8 cellular contexts compared by ENCODE assay signal in genomic region chr12:57459055-57459749, GRCh38. TPM values are rescaled to one million over a fixed set of nuclear protein-coding genes. Genes with fewer than 3 reads are reported as not detected.
DNase-seq lines count a peak whose midpoint lies in the region; ATAC-seq and TF ChIP-seq lines count a peak whose summit lies in the region.

No MANE protein-coding gene starts in this region.

- TF ChIP-seq CTCF in GM12873 (IDR thresholded peaks at IDR 0.05; ENCODE audit: insufficient read depth, low read depth, low read length, missing control alignments) (peak; percentile 97), adrenal gland (IDR thresholded peaks at IDR 0.05) (peak; percentile 89 to 98 (median 94)), left ventricle myocardium inferior (IDR thresholded peaks at IDR 0.05; ENCODE audit: borderline replicate concordance) (peak; percentile 97), upper lobe of right lung (IDR thresholded peaks at IDR 0.05) (peak; percentile 96)

- intact Hi-C loops in adrenal gland (cut with DNase I) = no loop called here
- intact Hi-C loops in left ventricle myocardium inferior (cut with micrococcal nuclease) = loop anchor here (5.0 kb wide), 1 partner anchor 157 kb away; no protein-coding TSS in a partner anchor
- intact Hi-C loops in posterior vena cava (cut with DNase I) = loop anchor here in 1 of 2 donors (5.0 kb wide), 1 partner anchor 152 kb away; no protein-coding TSS in a partner anchor
- intact Hi-C loops in upper lobe of right lung (cut with DNase I) = loop anchor here (10.0 kb wide), 1 partner anchor 194 kb away; no protein-coding TSS in a partner anchor

- TF ChIP-seq POLR2A in adrenal gland (IDR thresholded peaks at IDR 0.05) = peak; percentile 14 to 47

- DNase-seq in NCI-H1417 treated with DMSO at 0.1 percent for 48 hours (lab: John Stamatoyannopoulos, UW) (peak; percentile 77), SW 1271 (lab: John Stamatoyannopoulos, UW) (peak; percentile 83 to 94), adrenal gland (peak; percentile 90 to 97 (median 92)), left ventricle myocardium inferior (peak; percentile 93), posterior vena cava (ENCODE audit: low spot score) (peak; percentile 98), upper lobe of right lung (peak; percentile 96)

- no peaks in the 10 kb centered on the region for H3K36me3 ChIP-seq in adrenal gland (replicated peaks in 1 of 2)
- no peaks in the 10 kb centered on the region for H3K36me3 ChIP-seq in left ventricle myocardium inferior
- H3K36me3 ChIP-seq in upper lobe of right lung = no peaks in the 10 kb centered on the region

- 0 to 1% (median 0%) methylated on average over 11 to 24 of the region's 24 CpGs for WGBS in adrenal gland, 4 donors

- peaks cover 16 to 29% of the 10 kb centered on the region in 2 donors for H3K4me1 ChIP-seq in adrenal gland (replicated peaks in 1 of 2)
- peaks cover 44% of the 10 kb centered on the region for H3K4me1 ChIP-seq in left ventricle myocardium inferior
- peaks cover 32% of the 10 kb centered on the region for H3K4me1 ChIP-seq in upper lobe of right lung

- peak; percentile 52 for ATAC-seq in HG02763 (IDR thresholded peaks at IDR 0.05; ENCODE audit: unreplicated experiment)
- peak; percentile 90 for ATAC-seq in upper lobe of right lung

- H3K27ac ChIP-seq in adrenal gland (peak overlapping the region; percentile 31 to 84 (median 51)), left ventricle myocardium inferior (replicated peaks) (peak overlapping the region; percentile 88), upper lobe of right lung (peak overlapping the region; percentile 84)

- H3K9me3 ChIP-seq in adrenal gland (replicated peaks in 1 of 3) (no peaks in the 10 kb centered on the region), left ventricle myocardium inferior (replicated peaks) (no peaks in the 10 kb centered on the region), upper lobe of right lung (no peaks in the 10 kb centered on the region)

- peak overlapping the region; percentile 55 to 90 (median 68) for H3K4me3 ChIP-seq in adrenal gland
- peak overlapping the region; percentile 80 for H3K4me3 ChIP-seq in left ventricle myocardium inferior
- peak overlapping the region; percentile 79 for H3K4me3 ChIP-seq in upper lobe of right lung

- H3K27me3 ChIP-seq in adrenal gland (no peaks in the 10 kb centered on the region), left ventricle myocardium inferior (ENCODE audit: low read depth) (peaks cover 20% of the 10 kb centered on the region), upper lobe of right lung (peaks cover 6% of the 10 kb centered on the region)

RNA-seq across cellular contexts. Expression of gene GLI1, which starts 0.4 kb away (rescaled TPM):
- total RNA-seq in adrenal gland (1 to 10 TPM in 4 of 8 donors, under 1 TPM in 4; 0.30 to 2.8 (median 0.92) TPM), left ventricle myocardium inferior (0.93 TPM), posterior vena cava (1 to 10 TPM in 1 of 2 donors, under 1 TPM in 1; 0.90 to 3.2 TPM), upper lobe of right lung (1.4 TPM)
- polyA plus RNA-seq in adrenal gland = 1 to 10 TPM in 2 of 3 donors, under 1 TPM in 1; 0.44 to 7.2 (median 4.4) TPM

RNA-seq across cellular contexts. Expression of gene INHBE, which starts 4.1 kb away (rescaled TPM):
- not detected for total RNA-seq in adrenal gland
- not detected for polyA plus RNA-seq in adrenal gland
- total RNA-seq in left ventricle myocardium inferior = not detected
- total RNA-seq in posterior vena cava = not detected
- total RNA-seq in upper lobe of right lung = not detected

RNA-seq across cellular contexts. Expression of gene ARHGAP9, which starts 20.5 kb away (rescaled TPM):
- total RNA-seq in adrenal gland = 10 to 100 TPM in 7 of 8 donors, 1 to 10 TPM in 1; 7.5 to 39.4 (median 16.8) TPM
- 10 to 100 TPM in 2 of 3 donors, 1 to 10 TPM in 1; 4.1 to 46.4 (median 19.4) TPM for polyA plus RNA-seq in adrenal gland
- 4.2 TPM for total RNA-seq in left ventricle myocardium inferior
- 10 to 100 TPM; 12.7 to 20.7 TPM for total RNA-seq in posterior vena cava
- total RNA-seq in upper lobe of right lung = 37.7 TPM

RNA-seq across cellular contexts. Expression of gene INHBC, which starts 24.6 kb away (rescaled TPM):
- not detected for total RNA-seq in adrenal gland
- not detected for polyA plus RNA-seq in adrenal gland
- total RNA-seq in left ventricle myocardium inferior = not detected
- not detected for total RNA-seq in posterior vena cava
- not detected for total RNA-seq in upper lobe of right lung

RNA-seq across cellular contexts. Expression of gene R3HDM2, which starts 28.4 kb away (rescaled TPM):
- total RNA-seq in adrenal gland = 10 to 100 TPM; 27.7 to 91.9 (median 51.9) TPM
- polyA plus RNA-seq in adrenal gland = 10 to 100 TPM; 21.9 to 33.8 (median 32.4) TPM
- total RNA-seq in left ventricle myocardium inferior = 63.1 TPM
- total RNA-seq in posterior vena cava = 10 to 100 TPM; 49.7 to 51.8 TPM
- total RNA-seq in upper lobe of right lung = 81.0 TPM

Comparison
In these comparisons a context has a peak if more than half of its experiments do, and no peak if none do; other contexts are left out.
1. Peak in every context shown above with its lines: DNase-seq, ATAC-seq, H3K4me3 ChIP-seq and H3K27ac ChIP-seq.
2. intact Hi-C loops: an anchor here in left ventricle myocardium inferior (5.0 kb wide) and upper lobe of right lung (10.0 kb wide); none called in adrenal gland.